In the genomic region with DNA sequence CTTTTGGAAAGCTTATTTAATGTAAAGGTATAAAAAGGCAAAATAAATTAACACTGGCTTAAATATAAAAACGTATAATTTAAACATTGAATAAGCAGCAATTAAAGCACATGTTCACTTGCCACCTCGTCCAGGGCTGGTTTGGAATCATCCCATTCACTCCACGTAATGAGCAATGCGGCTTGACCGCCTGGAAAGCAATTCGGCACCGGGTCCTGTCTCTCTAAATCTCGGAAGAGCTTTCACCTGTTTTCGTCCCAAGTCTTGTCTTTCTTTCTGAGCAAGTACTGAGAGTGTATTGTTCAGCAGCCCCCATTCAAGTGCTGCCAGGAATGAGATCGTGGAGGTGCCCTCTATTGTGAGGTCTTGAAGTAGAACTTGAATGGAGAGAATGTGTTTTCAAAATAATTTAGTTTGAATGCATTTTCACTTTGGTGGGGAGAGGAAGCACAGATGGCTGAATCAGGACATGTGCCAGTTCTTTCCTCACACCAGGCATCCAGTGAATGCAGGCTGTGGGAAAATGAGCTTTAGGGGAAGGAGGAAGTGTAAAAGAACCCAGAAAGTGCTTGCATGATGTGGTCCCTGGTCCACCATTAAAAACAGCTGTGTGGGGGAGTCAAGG, we compare ENCODE assay signal across 19 cellular contexts.
A peak's percentile ranks its signal among the peaks of the same experiment; 100 is the strongest.
DNase-seq lines count a peak whose midpoint lies in the region; ATAC-seq, FAIRE-seq and TF ChIP-seq lines count a peak whose summit lies in the region.
"Had no signal": no experiment of that assay in that cellular context is flagged by ENCODE, and none has a peak within 500 bp of the region (broad histone marks: within the 10 kb centered on the region; RNA-seq: fewer than 3 reads in every experiment).

No MANE protein-coding gene starts in this region.

- H3K4me1 ChIP-seq in left ventricle myocardium inferior (peaks cover 14% of the 10 kb centered on the region), muscle layer of colon (ENCODE audit: insufficient read depth, low read length) (peaks cover 12% of the 10 kb centered on the region), suprapubic skin (peaks cover 7% of the 10 kb centered on the region)

- TF ChIP-seq EP300 in suprapubic skin (IDR thresholded peaks at IDR 0.05), result no peak

- FAIRE-seq in urothelium cell line (lab: Jason Lieb, UNC), result no peak

- DNase-seq in left ventricle myocardium inferior (no peak), Right ventricle myocardium inferior (ENCODE audit: missing footprints) (no peak), cerebellum (ENCODE audit: low spot score) (peak; percentile 69), suprapubic skin (ENCODE audit: low spot score in 2 of 2) (no peak), osteocyte (ENCODE audit: extremely low spot score, unreplicated experiment) (no peak), urothelium cell line (ENCODE audit: low spot score) (no peak)
- DNase-seq in stimulated activated naive B cell treated with anti-CD40 and anti-IgM and Interleukin-4, amounts not matched to agents 10 μg/mL and 1 μg/mL and 100 μg/mL, for 72 hours, result no peak
- DNase-seq: ACHN; activated CD8-positive, alpha-beta memory T cell treated with anti-CD3 and anti-CD28 coated beads, Interleukin-2, amount 10 ng/mL, durations not matched to agents 7 days and 5 days; activated effector memory CD4-positive, alpha-beta T cell treated with Interleukin-2 at 50 U/mL for 16 hours; erythroblast; mammary epithelial cell; NCI-H146; right lobe of liver; stimulated activated CD4-positive, alpha-beta T cell treated with anti-CD3 and anti-CD28 coated beads, Interleukin-2, amount 100 ng/mL, for 24 hours; T1000 had no signal

- TF ChIP-seq POLR2A in suprapubic skin (IDR thresholded peaks at IDR 0.05), result no peak

- H3K4me3 ChIP-seq in left ventricle myocardium inferior (peak overlapping the region; percentile 40), muscle layer of colon (ENCODE audit: low read depth in 1 of 2, low read length in 2 of 2) (peak overlapping the region; percentile 18 to 41), suprapubic skin (peak overlapping the region; percentile 3)
- H3K4me3 ChIP-seq: right lobe of liver had no signal

- peaks cover 4 to 5% of the 10 kb centered on the region in 2 donors for H3K27me3 Mint-ChIP-seq in stimulated activated naive B cell treated with anti-CD40 and anti-IgM and Interleukin-4, amounts not matched to agents 10 μg/mL and 1 μg/mL and 100 μg/mL, for 72 hours
- H3K27me3 Mint-ChIP-seq in osteocyte (ENCODE audit: unreplicated experiment), result peaks cover 20% of the 10 kb centered on the region

- H3K4me3 Mint-ChIP-seq in stimulated activated naive B cell treated with anti-CD40 and anti-IgM and Interleukin-4, amounts not matched to agents 10 μg/mL and 1 μg/mL and 100 μg/mL, for 72 hours, result no peak overlapping the region
- H3K4me3 Mint-ChIP-seq in osteocyte (ENCODE audit: unreplicated experiment), result no peak overlapping the region
- H3K4me3 Mint-ChIP-seq: activated CD8-positive, alpha-beta memory T cell treated with anti-CD3 and anti-CD28 coated beads, Interleukin-2, amount 10 ng/mL, durations not matched to agents 7 days and 5 days had no signal

- no peaks in the 10 kb centered on the region for H3K36me3 Mint-ChIP-seq in stimulated activated naive B cell treated with anti-CD40 and anti-IgM and Interleukin-4, amounts not matched to agents 10 μg/mL and 1 μg/mL and 100 μg/mL, for 72 hours
- H3K36me3 Mint-ChIP-seq in osteocyte (ENCODE audit: unreplicated experiment), result no peaks in the 10 kb centered on the region
- H3K36me3 Mint-ChIP-seq: activated CD8-positive, alpha-beta memory T cell treated with anti-CD3 and anti-CD28 coated beads, Interleukin-2, amount 10 ng/mL, durations not matched to agents 7 days and 5 days had no signal

- WGBS in suprapubic skin, result 40% methylated on average over 10 of the region's 10 CpGs

- H3K27ac ChIP-seq in left ventricle myocardium inferior (replicated peaks), result peak overlapping the region; percentile 27
- H3K27ac ChIP-seq in muscle layer of colon (ENCODE audit: low read depth, low read length), result no peak overlapping the region
- H3K27ac ChIP-seq in suprapubic skin, result no peak overlapping the region
- H3K27ac ChIP-seq: KMS-11, neutrophil, right lobe of liver had no signal

- peaks cover 47% of the 10 kb centered on the region for H3K27me3 ChIP-seq in left ventricle myocardium inferior (ENCODE audit: low read depth)
- no peaks in the 10 kb centered on the region for H3K27me3 ChIP-seq in muscle layer of colon (ENCODE audit: control insufficient read depth in 1 of 2, insufficient read depth in 2 of 2, low read length in 2 of 2)
- no peaks in the 10 kb centered on the region for H3K27me3 ChIP-seq in suprapubic skin
- H3K27me3 ChIP-seq: neutrophil, right lobe of liver had no signal

- TF ChIP-seq CTCF in left ventricle myocardium inferior (IDR thresholded peaks at IDR 0.05; ENCODE audit: borderline replicate concordance), result no peak
- TF ChIP-seq CTCF in suprapubic skin (IDR thresholded peaks at IDR 0.05), result no peak
- no peak for TF ChIP-seq CTCF in osteocyte (IDR thresholded peaks at IDR 0.05)

- no peaks in the 10 kb centered on the region for H3K9me3 Mint-ChIP-seq in stimulated activated naive B cell treated with anti-CD40 and anti-IgM and Interleukin-4, amounts not matched to agents 10 μg/mL and 1 μg/mL and 100 μg/mL, for 72 hours
- H3K9me3 Mint-ChIP-seq in osteocyte (ENCODE audit: unreplicated experiment), result no peaks in the 10 kb centered on the region

- no peak overlapping the region for H3K27ac Mint-ChIP-seq in stimulated activated naive B cell treated with anti-CD40 and anti-IgM and Interleukin-4, amounts not matched to agents 10 μg/mL and 1 μg/mL and 100 μg/mL, for 72 hours
- no peak overlapping the region for H3K27ac Mint-ChIP-seq in osteocyte (ENCODE audit: unreplicated experiment)
- H3K27ac Mint-ChIP-seq: activated CD8-positive, alpha-beta memory T cell treated with anti-CD3 and anti-CD28 coated beads, Interleukin-2, amount 10 ng/mL, durations not matched to agents 7 days and 5 days had no signal

- peaks cover 4 to 7% of the 10 kb centered on the region in 2 donors for H3K4me1 Mint-ChIP-seq in stimulated activated naive B cell treated with anti-CD40 and anti-IgM and Interleukin-4, amounts not matched to agents 10 μg/mL and 1 μg/mL and 100 μg/mL, for 72 hours
- peaks cover 19% of the 10 kb centered on the region for H3K4me1 Mint-ChIP-seq in osteocyte (ENCODE audit: unreplicated experiment)

- intact Hi-C loops in left ventricle myocardium inferior (cut with micrococcal nuclease), result no loop called here
- intact Hi-C loops in Right ventricle myocardium inferior (cut with DNase I), result no loop called here

- no peaks in the 10 kb centered on the region for H3K36me3 ChIP-seq in left ventricle myocardium inferior
- H3K36me3 ChIP-seq in muscle layer of colon (ENCODE audit: insufficient read depth, low read length), result no peaks in the 10 kb centered on the region
- no peaks in the 10 kb centered on the region for H3K36me3 ChIP-seq in suprapubic skin
- H3K36me3 ChIP-seq: neutrophil, right lobe of liver had no signal

- H3K9ac ChIP-seq in muscle layer of colon (ENCODE audit: low read length), result no peak overlapping the region
- H3K9ac ChIP-seq: KMS-11 had no signal

- H3K9me3 ChIP-seq in left ventricle myocardium inferior (replicated peaks), result no peaks in the 10 kb centered on the region
- H3K9me3 ChIP-seq in muscle layer of colon (ENCODE audit: low read length), result no peaks in the 10 kb centered on the region
- H3K9me3 ChIP-seq in suprapubic skin, result no peaks in the 10 kb centered on the region
- H3K9me3 ChIP-seq: neutrophil, right lobe of liver had no signal

- no peak for ATAC-seq in Right ventricle myocardium inferior
- no peak for ATAC-seq in stimulated activated naive B cell treated with anti-CD40 and anti-IgM and Interleukin-4, amounts not matched to agents 10 μg/mL and 1 μg/mL and 100 μg/mL, for 72 hours (replicated peaks)
- ATAC-seq: activated CD8-positive, alpha-beta memory T cell treated with anti-CD3 and anti-CD28 coated beads, Interleukin-2, amount 10 ng/mL, durations not matched to agents 7 days and 5 days; right lobe of liver had no signal
